ENCODE assay signal across 1 cellular context in the genomic region with DNA sequence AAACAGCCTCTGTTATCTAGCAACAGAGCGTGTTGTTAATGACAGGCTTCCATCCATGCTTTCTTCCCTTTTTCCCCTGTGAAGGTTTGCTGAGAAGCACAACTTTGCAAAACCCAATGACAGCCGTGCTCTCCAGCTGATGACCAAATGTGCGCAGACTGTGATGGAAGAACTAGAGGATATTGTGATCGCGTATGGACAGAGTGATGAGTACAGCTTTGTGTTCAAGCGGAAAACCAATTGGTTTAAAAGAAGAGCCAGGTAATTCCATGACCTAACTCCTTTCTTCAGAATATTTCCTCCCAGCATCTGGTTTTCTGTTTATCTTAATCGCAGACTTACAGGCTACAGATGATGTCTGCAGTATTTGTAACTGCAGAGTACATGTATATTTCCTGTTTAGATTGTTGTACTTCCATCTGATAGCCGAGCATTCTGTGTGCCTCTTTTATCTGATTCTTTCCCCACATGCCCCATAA.
TF ChIP-seq lines count a peak whose summit lies in the region.

No MANE protein-coding gene starts in this region.

TF ChIP-seq in K562, 482 proteins besides CTCF, POLR2A, EP300 and RAD21 (continued from another document and continues in another):
- TF ChIP-seq, protein P1, sequence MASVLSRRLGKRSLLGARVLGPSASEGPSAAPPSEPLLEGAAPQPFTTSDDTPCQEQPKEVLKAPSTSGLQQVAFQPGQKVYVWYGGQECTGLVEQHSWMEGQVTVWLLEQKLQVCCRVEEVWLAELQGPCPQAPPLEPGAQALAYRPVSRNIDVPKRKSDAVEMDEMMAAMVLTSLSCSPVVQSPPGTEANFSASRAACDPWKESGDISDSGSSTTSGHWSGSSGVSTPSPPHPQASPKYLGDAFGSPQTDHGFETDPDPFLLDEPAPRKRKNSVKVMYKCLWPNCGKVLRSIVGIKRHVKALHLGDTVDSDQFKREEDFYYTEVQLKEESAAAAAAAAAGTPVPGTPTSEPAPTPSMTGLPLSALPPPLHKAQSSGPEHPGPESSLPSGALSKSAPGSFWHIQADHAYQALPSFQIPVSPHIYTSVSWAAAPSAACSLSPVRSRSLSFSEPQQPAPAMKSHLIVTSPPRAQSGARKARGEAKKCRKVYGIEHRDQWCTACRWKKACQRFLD (CRISPR knock-in tag; IDR thresholded peaks at IDR 0.05), result no peak
- TF ChIP-seq, protein P2, sequence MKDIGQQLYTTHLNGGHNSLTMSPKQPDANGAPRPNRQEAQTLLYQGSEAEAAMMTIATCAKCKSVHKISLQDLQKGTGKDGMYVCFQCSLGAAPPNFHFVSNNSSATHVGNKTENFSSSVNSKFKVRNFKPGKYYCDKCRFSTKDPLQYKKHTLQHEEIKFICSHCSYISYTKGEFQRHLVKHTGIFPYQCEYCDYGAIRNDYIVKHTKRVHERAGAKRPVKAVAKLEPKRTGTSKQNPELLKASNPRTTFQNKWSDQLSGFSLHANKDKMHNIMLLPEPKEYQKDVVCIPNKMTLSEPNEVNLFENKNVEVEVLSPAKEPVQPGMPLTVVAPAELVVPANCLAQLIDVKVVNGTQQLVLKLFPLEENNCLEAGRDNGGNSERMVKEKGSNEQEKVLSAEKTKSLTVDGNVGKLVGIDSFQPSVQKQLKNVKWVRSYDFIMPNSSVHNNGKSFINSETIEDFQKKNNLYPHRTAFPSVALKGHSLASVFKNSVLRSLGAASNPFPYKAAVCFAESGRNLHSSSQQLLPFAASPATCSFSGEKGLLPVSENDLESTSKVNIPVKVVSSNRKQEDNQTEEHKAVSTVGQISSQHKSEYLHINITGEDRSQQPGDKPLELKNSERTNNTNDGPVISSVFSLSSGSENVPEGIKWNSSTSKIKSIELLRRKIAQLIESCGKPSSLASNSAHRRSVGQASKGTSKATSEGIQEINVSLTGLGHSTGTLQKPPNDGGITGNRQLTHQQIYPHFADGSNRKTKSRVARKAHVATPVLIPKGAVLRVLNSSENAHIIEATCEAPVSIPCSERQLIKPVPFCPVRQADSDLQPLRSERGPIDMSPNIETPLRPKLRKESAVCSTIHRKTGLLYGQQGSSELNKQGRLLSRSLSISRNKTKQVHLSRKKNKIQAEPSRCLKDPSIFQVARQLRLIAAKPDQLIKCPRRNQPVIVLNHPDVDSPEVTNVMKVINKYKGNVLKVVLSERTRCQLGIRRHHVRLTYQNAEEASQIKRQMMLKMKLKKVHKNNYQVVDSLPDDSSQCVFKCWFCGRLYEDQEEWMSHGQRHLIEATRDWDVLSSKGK (CRISPR knock-in tag; IDR thresholded peaks at IDR 0.05), result no peak
- TF ChIP-seq POLR3A (IDR thresholded peaks at IDR 0.05; ENCODE audit: borderline replicate concordance, extremely low read depth, insufficient read depth, insufficient read length) (no peak), MXI1 (IDR thresholded peaks at IDR 0.05; ENCODE audit: low read depth, low read length) (peak; percentile 40; the same call in 1 of the 2 replicates), RBM15 (IDR thresholded peaks at IDR 0.05; ENCODE audit: insufficient read depth, low read length) (no peak), ZEB2 (IDR thresholded peaks at IDR 0.05) (no peak), CEBPG (CRISPR knock-in tag; IDR thresholded peaks at IDR 0.05) (no peak), CEBPG (tag; conservative IDR thresholded peaks at IDR 0.05 in 1 of 2, IDR thresholded peaks at IDR 0.05 in 1 of 2) (no peak), NFATC3 (IDR thresholded peaks at IDR 0.05) (no peak), RNF2 (IDR thresholded peaks at IDR 0.05) (no peak), SRSF7 (optimal IDR thresholded peaks at IDR 0.05; ENCODE audit: low read depth, low read length) (no peak), E2F6 (IDR thresholded peaks at IDR 0.05; ENCODE audit: borderline replicate concordance in 1 of 2, extremely low read depth in 1 of 2, insufficient read depth in 1 of 2, insufficient read length in 1 of 2, low read depth in 1 of 2, low read length in 1 of 2, poor library complexity in 1 of 2, severe bottlenecking in 1 of 2) (no peak), BACH1 (tag; IDR thresholded peaks at IDR 0.05) (no peak), ELF1 (tag; IDR thresholded peaks at IDR 0.05) (no peak), POLR3G (IDR thresholded peaks at IDR 0.05; ENCODE audit: extremely low read depth, insufficient read length, insufficient replicate concordance) (no peak), ZNF277 (CRISPR knock-in tag; IDR thresholded peaks at IDR 0.05; ENCODE audit: borderline replicate concordance) (no peak), CHD1 (IDR thresholded peaks at IDR 0.05; ENCODE audit: low read length) (no peak), ZNF76 (CRISPR knock-in tag; IDR thresholded peaks at IDR 0.05; ENCODE audit: borderline replicate concordance) (no peak), ZNF77 (CRISPR knock-in tag; IDR thresholded peaks at IDR 0.05) (no peak), NR2C2 (CRISPR knock-in tag; IDR thresholded peaks at IDR 0.05) (no peak), NR2C2 (tag; IDR thresholded peaks at IDR 0.05) (no peak), DDX20 (tag; IDR thresholded peaks at IDR 0.05; ENCODE audit: low read depth) (no peak), ZNF699 (CRISPR knock-in tag; IDR thresholded peaks at IDR 0.05; ENCODE audit: insufficient replicate concordance) (no peak), LEF1 (IDR thresholded peaks at IDR 0.05) (peak; percentile 35; the same call in 1 of the 2 replicates), MEIS2 (IDR thresholded peaks at IDR 0.05; ENCODE audit: partially characterized antibody) (peak; percentile 51), THRAP3 (IDR thresholded peaks at IDR 0.05; ENCODE audit: borderline replicate concordance) (no peak), ZBTB17 (CRISPR knock-in tag; IDR thresholded peaks at IDR 0.05) (0 out of 2 replicates have a peak, but pooled peaks have one; percentile 41), ZKSCAN3 (CRISPR knock-in tag; IDR thresholded peaks at IDR 0.05) (no peak), ZZZ3 (IDR thresholded peaks at IDR 0.05) (no peak)
- TF ChIP-seq, protein P3, sequence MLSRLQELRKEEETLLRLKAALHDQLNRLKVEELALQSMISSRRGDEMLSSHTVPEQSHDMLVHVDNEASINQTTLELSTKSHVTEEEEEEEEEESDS (CRISPR knock-in tag; IDR thresholded peaks at IDR 0.05), result no peak
- TF ChIP-seq, protein P4, sequence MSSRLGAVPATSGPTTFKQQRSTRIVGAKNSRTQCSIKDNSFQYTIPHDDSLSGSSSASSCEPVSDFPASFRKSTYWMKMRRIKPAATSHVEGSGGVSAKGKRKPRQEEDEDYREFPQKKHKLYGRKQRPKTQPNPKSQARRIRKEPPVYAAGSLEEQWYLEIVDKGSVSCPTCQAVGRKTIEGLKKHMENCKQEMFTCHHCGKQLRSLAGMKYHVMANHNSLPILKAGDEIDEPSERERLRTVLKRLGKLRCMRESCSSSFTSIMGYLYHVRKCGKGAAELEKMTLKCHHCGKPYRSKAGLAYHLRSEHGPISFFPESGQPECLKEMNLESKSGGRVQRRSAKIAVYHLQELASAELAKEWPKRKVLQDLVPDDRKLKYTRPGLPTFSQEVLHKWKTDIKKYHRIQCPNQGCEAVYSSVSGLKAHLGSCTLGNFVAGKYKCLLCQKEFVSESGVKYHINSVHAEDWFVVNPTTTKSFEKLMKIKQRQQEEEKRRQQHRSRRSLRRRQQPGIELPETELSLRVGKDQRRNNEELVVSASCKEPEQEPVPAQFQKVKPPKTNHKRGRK (tag; IDR thresholded peaks at IDR 0.05), result no peak
- TF ChIP-seq, protein P5, sequence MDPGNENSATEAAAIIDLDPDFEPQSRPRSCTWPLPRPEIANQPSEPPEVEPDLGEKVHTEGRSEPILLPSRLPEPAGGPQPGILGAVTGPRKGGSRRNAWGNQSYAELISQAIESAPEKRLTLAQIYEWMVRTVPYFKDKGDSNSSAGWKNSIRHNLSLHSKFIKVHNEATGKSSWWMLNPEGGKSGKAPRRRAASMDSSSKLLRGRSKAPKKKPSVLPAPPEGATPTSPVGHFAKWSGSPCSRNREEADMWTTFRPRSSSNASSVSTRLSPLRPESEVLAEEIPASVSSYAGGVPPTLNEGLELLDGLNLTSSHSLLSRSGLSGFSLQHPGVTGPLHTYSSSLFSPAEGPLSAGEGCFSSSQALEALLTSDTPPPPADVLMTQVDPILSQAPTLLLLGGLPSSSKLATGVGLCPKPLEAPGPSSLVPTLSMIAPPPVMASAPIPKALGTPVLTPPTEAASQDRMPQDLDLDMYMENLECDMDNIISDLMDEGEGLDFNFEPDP (CRISPR knock-in tag; IDR thresholded peaks at IDR 0.05), result no peak
- TF ChIP-seq, protein P6, sequence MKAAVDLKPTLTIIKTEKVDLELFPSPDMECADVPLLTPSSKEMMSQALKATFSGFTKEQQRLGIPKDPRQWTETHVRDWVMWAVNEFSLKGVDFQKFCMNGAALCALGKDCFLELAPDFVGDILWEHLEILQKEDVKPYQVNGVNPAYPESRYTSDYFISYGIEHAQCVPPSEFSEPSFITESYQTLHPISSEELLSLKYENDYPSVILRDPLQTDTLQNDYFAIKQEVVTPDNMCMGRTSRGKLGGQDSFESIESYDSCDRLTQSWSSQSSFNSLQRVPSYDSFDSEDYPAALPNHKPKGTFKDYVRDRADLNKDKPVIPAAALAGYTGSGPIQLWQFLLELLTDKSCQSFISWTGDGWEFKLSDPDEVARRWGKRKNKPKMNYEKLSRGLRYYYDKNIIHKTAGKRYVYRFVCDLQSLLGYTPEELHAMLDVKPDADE (conservative IDR thresholded peaks at IDR 0.05; ENCODE audit: control insufficient read depth, low read depth, low read length), result no peak
- TF ChIP-seq, protein P7, sequence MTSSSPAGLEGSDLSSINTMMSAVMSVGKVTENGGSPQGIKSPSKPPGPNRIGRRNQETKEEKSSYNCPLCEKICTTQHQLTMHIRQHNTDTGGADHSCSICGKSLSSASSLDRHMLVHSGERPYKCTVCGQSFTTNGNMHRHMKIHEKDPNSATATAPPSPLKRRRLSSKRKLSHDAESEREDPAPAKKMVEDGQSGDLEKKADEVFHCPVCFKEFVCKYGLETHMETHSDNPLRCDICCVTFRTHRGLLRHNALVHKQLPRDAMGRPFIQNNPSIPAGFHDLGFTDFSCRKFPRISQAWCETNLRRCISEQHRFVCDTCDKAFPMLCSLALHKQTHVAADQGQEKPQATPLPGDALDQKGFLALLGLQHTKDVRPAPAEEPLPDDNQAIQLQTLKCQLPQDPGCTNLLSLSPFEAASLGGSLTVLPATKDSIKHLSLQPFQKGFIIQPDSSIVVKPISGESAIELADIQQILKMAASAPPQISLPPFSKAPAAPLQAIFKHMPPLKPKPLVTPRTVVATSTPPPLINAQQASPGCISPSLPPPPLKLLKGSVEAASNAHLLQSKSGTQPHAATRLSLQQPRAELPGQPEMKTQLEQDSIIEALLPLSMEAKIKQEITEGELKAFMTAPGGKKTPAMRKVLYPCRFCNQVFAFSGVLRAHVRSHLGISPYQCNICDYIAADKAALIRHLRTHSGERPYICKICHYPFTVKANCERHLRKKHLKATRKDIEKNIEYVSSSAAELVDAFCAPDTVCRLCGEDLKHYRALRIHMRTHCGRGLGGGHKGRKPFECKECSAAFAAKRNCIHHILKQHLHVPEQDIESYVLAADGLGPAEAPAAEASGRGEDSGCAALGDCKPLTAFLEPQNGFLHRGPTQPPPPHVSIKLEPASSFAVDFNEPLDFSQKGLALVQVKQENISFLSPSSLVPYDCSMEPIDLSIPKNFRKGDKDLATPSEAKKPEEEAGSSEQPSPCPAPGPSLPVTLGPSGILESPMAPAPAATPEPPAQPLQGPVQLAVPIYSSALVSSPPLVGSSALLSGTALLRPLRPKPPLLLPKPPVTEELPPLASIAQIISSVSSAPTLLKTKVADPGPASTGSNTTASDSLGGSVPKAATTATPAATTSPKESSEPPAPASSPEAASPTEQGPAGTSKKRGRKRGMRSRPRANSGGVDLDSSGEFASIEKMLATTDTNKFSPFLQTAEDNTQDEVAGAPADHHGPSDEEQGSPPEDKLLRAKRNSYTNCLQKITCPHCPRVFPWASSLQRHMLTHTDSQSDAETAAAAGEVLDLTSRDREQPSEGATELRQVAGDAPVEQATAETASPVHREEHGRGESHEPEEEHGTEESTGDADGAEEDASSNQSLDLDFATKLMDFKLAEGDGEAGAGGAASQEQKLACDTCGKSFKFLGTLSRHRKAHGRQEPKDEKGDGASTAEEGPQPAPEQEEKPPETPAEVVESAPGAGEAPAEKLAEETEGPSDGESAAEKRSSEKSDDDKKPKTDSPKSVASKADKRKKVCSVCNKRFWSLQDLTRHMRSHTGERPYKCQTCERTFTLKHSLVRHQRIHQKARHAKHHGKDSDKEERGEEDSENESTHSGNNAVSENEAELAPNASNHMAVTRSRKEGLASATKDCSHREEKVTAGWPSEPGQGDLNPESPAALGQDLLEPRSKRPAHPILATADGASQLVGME (CRISPR knock-in tag; IDR thresholded peaks at IDR 0.05), result no peak
- TF ChIP-seq, protein P8, sequence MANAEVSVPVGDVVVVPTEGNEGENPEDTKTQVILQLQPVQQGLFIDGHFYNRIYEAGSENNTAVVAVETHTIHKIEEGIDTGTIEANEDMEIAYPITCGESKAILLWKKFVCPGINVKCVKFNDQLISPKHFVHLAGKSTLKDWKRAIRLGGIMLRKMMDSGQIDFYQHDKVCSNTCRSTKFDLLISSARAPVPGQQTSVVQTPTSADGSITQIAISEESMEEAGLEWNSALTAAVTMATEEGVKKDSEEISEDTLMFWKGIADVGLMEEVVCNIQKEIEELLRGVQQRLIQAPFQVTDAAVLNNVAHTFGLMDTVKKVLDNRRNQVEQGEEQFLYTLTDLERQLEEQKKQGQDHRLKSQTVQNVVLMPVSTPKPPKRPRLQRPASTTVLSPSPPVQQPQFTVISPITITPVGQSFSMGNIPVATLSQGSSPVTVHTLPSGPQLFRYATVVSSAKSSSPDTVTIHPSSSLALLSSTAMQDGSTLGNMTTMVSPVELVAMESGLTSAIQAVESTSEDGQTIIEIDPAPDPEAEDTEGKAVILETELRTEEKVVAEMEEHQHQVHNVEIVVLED (CRISPR knock-in tag; IDR thresholded peaks at IDR 0.05), result 0 out of 2 replicates have a peak, but pooled peaks have one; percentile 8
- TF ChIP-seq, protein P9, sequence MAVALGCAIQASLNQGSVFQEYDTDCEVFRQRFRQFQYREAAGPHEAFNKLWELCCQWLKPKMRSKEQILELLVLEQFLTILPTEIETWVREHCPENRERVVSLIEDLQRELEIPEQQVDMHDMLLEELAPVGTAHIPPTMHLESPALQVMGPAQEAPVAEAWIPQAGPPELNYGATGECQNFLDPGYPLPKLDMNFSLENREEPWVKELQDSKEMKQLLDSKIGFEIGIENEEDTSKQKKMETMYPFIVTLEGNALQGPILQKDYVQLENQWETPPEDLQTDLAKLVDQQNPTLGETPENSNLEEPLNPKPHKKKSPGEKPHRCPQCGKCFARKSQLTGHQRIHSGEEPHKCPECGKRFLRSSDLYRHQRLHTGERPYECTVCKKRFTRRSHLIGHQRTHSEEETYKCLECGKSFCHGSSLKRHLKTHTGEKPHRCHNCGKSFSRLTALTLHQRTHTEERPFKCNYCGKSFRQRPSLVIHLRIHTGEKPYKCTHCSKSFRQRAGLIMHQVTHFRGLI (CRISPR knock-in tag; IDR thresholded peaks at IDR 0.05), result no peak
